In genomic region chr3:147119346-147119745, GRCh38 we compare ENCODE assay signal across 12 cellular contexts.
DNase-seq lines count a peak whose midpoint lies in the region; ATAC-seq and TF ChIP-seq lines count a peak whose summit lies in the region.
"Had no signal": no experiment of that assay in that cellular context is flagged by ENCODE, and none has a peak within 500 bp of the region (broad histone marks: within the 10 kb centered on the region; RNA-seq: fewer than 3 reads in every experiment).

No MANE protein-coding gene starts in this region.

- H3K9me3 ChIP-seq in HCT116 (ENCODE audit: control insufficient read depth in 1 of 2, insufficient read depth in 1 of 2, low read depth in 1 of 2, low read length in 2 of 2) (no peaks in the 10 kb centered on the region), body of pancreas (no peaks in the 10 kb centered on the region)
- H3K9me3 ChIP-seq: A549 had no signal

- DNase-seq in HCT116 (ENCODE audit: low read depth, low spot score): no peak
- DNase-seq in astrocyte of the spinal cord (ENCODE audit: low read depth, low spot score): peak; percentile 32
- peak; percentile 78 for DNase-seq in fibroblast of peridontal ligament (ENCODE audit: extremely low read depth)
- no peak for DNase-seq in body of pancreas
- DNase-seq in GM10248 (ENCODE audit: extremely low spot score): no peak
- DNase-seq: DMS79 treated with DMSO at 0.1 percent for 48 hours, GDM1 had no signal

- H4K20me1 ChIP-seq in HCT116 (ENCODE audit: insufficient read depth): no peaks in the 10 kb centered on the region

- RAD21 ChIA-PET in HCT116 (lab: Charles Lee; ENCODE audit: low non-redundant PET in 1 of 2, low total read pairs in 2 of 2, uncharacterized antibody in 2 of 2, unreplicated experiment in 2 of 2): no interaction called here

- TF ChIP-seq RAD21 in HCT116 (IDR thresholded peaks at IDR 0.05; ENCODE audit: low read depth): no peak

- POLR2A ChIA-PET in HCT116 (lab: Charles Lee) (no interaction called here), GM10248 (lab: Yijun Ruan, JAX) (no interaction called here)

- TF ChIP-seq POLR2A in HCT116 (IDR thresholded peaks at IDR 0.05; ENCODE audit: borderline replicate concordance, extremely low read depth, insufficient read depth, insufficient read length) (no peak), body of pancreas (IDR thresholded peaks at IDR 0.05) (no peak)

- H3K27me3 ChIP-seq in HCT116 (ENCODE audit: insufficient read depth, low read length) (no peaks in the 10 kb centered on the region), body of pancreas (no peaks in the 10 kb centered on the region)

- no peaks in the 10 kb centered on the region for H3K36me3 ChIP-seq in HCT116 (ENCODE audit: control insufficient read depth in 1 of 2, insufficient read depth in 2 of 2, low read length in 2 of 2)
- no peaks in the 10 kb centered on the region for H3K36me3 ChIP-seq in body of pancreas (replicated peaks in 1 of 2; ENCODE audit: insufficient read depth in 1 of 2, low read depth in 2 of 2)

- in situ Hi-C loops in astrocyte of the spinal cord (cut with HindIII; ENCODE audit: low sequenced_read_pairs): no loop called here

- no peak overlapping the region for H3K9ac ChIP-seq in HCT116 (ENCODE audit: low read length)
- H3K9ac ChIP-seq: KMS-11 had no signal

- peak overlapping the region; percentile 95 for H2AFZ ChIP-seq in HCT116 (ENCODE audit: low read depth, low read length, poor library complexity, severe bottlenecking)
- H2AFZ ChIP-seq: GM23338 had no signal

- intact Hi-C loops in HCT116 (cut with micrococcal nuclease) (loop anchor here (10.0 kb wide), 1 partner anchor 955 kb away; no protein-coding TSS in a partner anchor), body of pancreas (cut with DNase I) (no loop called here)

- CTCF ChIA-PET in HCT116 (lab: Charles Lee) (interaction anchor here (1.4 to 1.8 kb wide), 2 partner anchors 73 to 301 kb away, joined by 5 read pairs; no protein-coding TSS in a partner anchor), GM10248 (lab: Yijun Ruan, JAX) (interaction anchor here (1.5 kb wide), 1 partner anchor 12 kb away, joined by 6 read pairs; no protein-coding TSS in a partner anchor)

- TF ChIP-seq CTCF in HCT116 (IDR thresholded peaks at IDR 0.05 in 2 of 3, conservative IDR thresholded peaks at IDR 0.05 in 1 of 3; ENCODE audit: borderline replicate concordance in 1 of 3, insufficient read depth in 1 of 3, low read depth in 2 of 3, low read length in 2 of 3) (no peak), astrocyte of the spinal cord (IDR thresholded peaks at IDR 0.05; ENCODE audit: low read depth, low read length) (no peak), body of pancreas (IDR thresholded peaks at IDR 0.05) (no peak), GM10248 (IDR thresholded peaks at IDR 0.05; ENCODE audit: control extremely low read depth, extremely low read depth, low read depth, missing control alignments) (no peak)

- no peaks in the 10 kb centered on the region for H3K79me2 ChIP-seq in HCT116 (ENCODE audit: insufficient read depth, low read length)

- WGBS in body of pancreas, 2 donors: 74 to 82% methylated on average over 3 of the region's 3 CpGs

- no peak overlapping the region for H3K27ac ChIP-seq in HCT116 (ENCODE audit: low read depth, low read length)
- no peak overlapping the region for H3K27ac ChIP-seq in body of pancreas
- H3K27ac ChIP-seq: A549, KMS-11 had no signal

- ATAC-seq in HCT116 (no peak), body of pancreas (no peak), HG02759 (IDR thresholded peaks at IDR 0.05; ENCODE audit: unreplicated experiment) (no peak)
- ATAC-seq: A549, GM23338, HepG2 had no signal

- no peaks in the 10 kb centered on the region for H3K9me2 ChIP-seq in HCT116 (ENCODE audit: insufficient read depth)

- no peak overlapping the region for H3K4me2 ChIP-seq in HCT116 (ENCODE audit: low read length)
- H3K4me2 ChIP-seq: A549, GM23338, KMS-11 had no signal

- H3K4me3 ChIP-seq in HCT116 (replicated peaks in 1 of 2; ENCODE audit: low read depth in 1 of 2, low read length in 2 of 2) (no peak overlapping the region), astrocyte of the spinal cord (ENCODE audit: low read depth, low read length) (no peak overlapping the region), body of pancreas (no peak overlapping the region)
- H3K4me3 ChIP-seq: A549, GM23338 had no signal

- no TSS peak for BruUV-seq in HCT116 (replicated peaks; lab: Mats Ljungman, UMichigan)

- H3K4me1 ChIP-seq in HCT116 (ENCODE audit: control insufficient read depth in 1 of 2, insufficient read depth in 2 of 2, low read length in 2 of 2): no peaks in the 10 kb centered on the region
- H3K4me1 ChIP-seq in body of pancreas: no peaks in the 10 kb centered on the region
- H3K4me1 ChIP-seq: A549 had no signal

TF ChIP-seq in HCT116, 20 proteins besides CTCF, POLR2A, EP300 and RAD21:
- TF ChIP-seq CBX3 (IDR thresholded peaks at IDR 0.05; ENCODE audit: low read depth): no peak
- TF ChIP-seq POLR2AphosphoS5 (IDR thresholded peaks at IDR 0.05; ENCODE audit: low read depth, low read length): no peak
- no peak for TF ChIP-seq CEBPB (IDR thresholded peaks at IDR 0.05; ENCODE audit: low read depth)
- TF ChIP-seq SP1 (IDR thresholded peaks at IDR 0.05; ENCODE audit: low read depth): no peak
- no peak for TF ChIP-seq EGR1 (IDR thresholded peaks at IDR 0.05; ENCODE audit: low read depth)
- no peak for TF ChIP-seq JUND (IDR thresholded peaks at IDR 0.05)
- TF ChIP-seq, protein P1, sequence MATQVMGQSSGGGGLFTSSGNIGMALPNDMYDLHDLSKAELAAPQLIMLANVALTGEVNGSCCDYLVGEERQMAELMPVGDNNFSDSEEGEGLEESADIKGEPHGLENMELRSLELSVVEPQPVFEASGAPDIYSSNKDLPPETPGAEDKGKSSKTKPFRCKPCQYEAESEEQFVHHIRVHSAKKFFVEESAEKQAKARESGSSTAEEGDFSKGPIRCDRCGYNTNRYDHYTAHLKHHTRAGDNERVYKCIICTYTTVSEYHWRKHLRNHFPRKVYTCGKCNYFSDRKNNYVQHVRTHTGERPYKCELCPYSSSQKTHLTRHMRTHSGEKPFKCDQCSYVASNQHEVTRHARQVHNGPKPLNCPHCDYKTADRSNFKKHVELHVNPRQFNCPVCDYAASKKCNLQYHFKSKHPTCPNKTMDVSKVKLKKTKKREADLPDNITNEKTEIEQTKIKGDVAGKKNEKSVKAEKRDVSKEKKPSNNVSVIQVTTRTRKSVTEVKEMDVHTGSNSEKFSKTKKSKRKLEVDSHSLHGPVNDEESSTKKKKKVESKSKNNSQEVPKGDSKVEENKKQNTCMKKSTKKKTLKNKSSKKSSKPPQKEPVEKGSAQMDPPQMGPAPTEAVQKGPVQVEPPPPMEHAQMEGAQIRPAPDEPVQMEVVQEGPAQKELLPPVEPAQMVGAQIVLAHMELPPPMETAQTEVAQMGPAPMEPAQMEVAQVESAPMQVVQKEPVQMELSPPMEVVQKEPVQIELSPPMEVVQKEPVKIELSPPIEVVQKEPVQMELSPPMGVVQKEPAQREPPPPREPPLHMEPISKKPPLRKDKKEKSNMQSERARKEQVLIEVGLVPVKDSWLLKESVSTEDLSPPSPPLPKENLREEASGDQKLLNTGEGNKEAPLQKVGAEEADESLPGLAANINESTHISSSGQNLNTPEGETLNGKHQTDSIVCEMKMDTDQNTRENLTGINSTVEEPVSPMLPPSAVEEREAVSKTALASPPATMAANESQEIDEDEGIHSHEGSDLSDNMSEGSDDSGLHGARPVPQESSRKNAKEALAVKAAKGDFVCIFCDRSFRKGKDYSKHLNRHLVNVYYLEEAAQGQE (IDR thresholded peaks at IDR 0.05; ENCODE audit: low read depth): no peak

Comparison
In these comparisons a context has a peak if more than half of its experiments do, and no peak if none do; other contexts are left out.
1. DNase-seq: peak in astrocyte of the spinal cord (single experiment) and fibroblast of peridontal ligament (single experiment); none in HCT116 (single experiment), body of pancreas (0 of 4) and GM10248 (single experiment).